ENCODE assay signal across 9 cellular contexts in genomic region chr18:24600076-24600654, GRCh38.
DNase-seq lines count a peak whose midpoint lies in the region; ATAC-seq and TF ChIP-seq lines count a peak whose summit lies in the region.
"Had no signal": no experiment of that assay in that cellular context is flagged by ENCODE, and none has a peak within 500 bp of the region (broad histone marks: within the 10 kb centered on the region; RNA-seq: fewer than 3 reads in every experiment).

No MANE protein-coding gene starts in this region.

- WGBS in gastroesophageal sphincter (ENCODE audit: low coverage in 1 of 2), 2 donors, result 17 to 22% methylated on average over 6 of the region's 6 CpGs

- no peaks in the 10 kb centered on the region for H3K27me3 ChIP-seq in SU-DHL-6 (ENCODE audit: low read length)
- no peaks in the 10 kb centered on the region for H3K27me3 ChIP-seq in gastroesophageal sphincter

- no peaks in the 10 kb centered on the region for H3K9me3 Mint-ChIP-seq in activated CD4-positive, alpha-beta T cell treated with anti-CD3 and anti-CD28 coated beads, Interleukin-2, amount 10 ng/mL, durations not matched to agents 24 days and 14 days

- H2AFZ ChIP-seq in SU-DHL-6 (ENCODE audit: low read depth, low read length, severe bottlenecking), result no peak overlapping the region

- H3K4me1 ChIP-seq in gastroesophageal sphincter, result no peaks in the 10 kb centered on the region

- H3K4me1 Mint-ChIP-seq in activated CD4-positive, alpha-beta T cell treated with anti-CD3 and anti-CD28 coated beads, Interleukin-2, amount 10 ng/mL, durations not matched to agents 24 days and 14 days, result no peaks in the 10 kb centered on the region

- no peak overlapping the region for H3K4me2 ChIP-seq in SU-DHL-6 (ENCODE audit: low read depth, low read length, poor library complexity, severe bottlenecking)

- no peak overlapping the region for H3K4me3 ChIP-seq in SU-DHL-6 (ENCODE audit: insufficient read depth, low read length, poor library complexity, severe bottlenecking)
- H3K4me3 ChIP-seq in gastroesophageal sphincter, result no peak overlapping the region
- H3K4me3 ChIP-seq in skeletal muscle cell (ENCODE audit: low read depth, low read length), result no peak overlapping the region

- H3K36me3 ChIP-seq in SU-DHL-6 (ENCODE audit: low read length) (no peaks in the 10 kb centered on the region), gastroesophageal sphincter (no peaks in the 10 kb centered on the region)

- H3K27me3 Mint-ChIP-seq in activated CD4-positive, alpha-beta T cell treated with anti-CD3 and anti-CD28 coated beads, Interleukin-2, amount 10 ng/mL, durations not matched to agents 24 days and 14 days, result peaks cover 7% of the 10 kb centered on the region

- no peak overlapping the region for H3K27ac Mint-ChIP-seq in activated CD4-positive, alpha-beta T cell treated with anti-CD3 and anti-CD28 coated beads, Interleukin-2, amount 10 ng/mL, durations not matched to agents 24 days and 14 days
- H3K27ac Mint-ChIP-seq: activated naive CD8-positive, alpha-beta T cell had no signal

- H3K9ac ChIP-seq in SU-DHL-6 (ENCODE audit: low read length), result no peak overlapping the region

- DNase-seq in activated CD4-positive, alpha-beta T cell treated with anti-CD3 and anti-CD28 coated beads, Interleukin-2, amount 10 ng/mL, durations not matched to agents 24 days and 14 days, result peak; percentile 58
- no peak for DNase-seq in activated CD4-positive, alpha-beta T cell treated with anti-CD3 and anti-CD28 coated beads, Interleukin-2, amount 50 U/mL, for 4 hours
- DNase-seq in NCI-H1092 (lab: John Stamatoyannopoulos, UW), result peak; percentile 78
- peak; percentile 16 for DNase-seq in skeletal muscle cell (ENCODE audit: low read depth)

- H3K36me3 Mint-ChIP-seq in activated CD4-positive, alpha-beta T cell treated with anti-CD3 and anti-CD28 coated beads, Interleukin-2, amount 10 ng/mL, durations not matched to agents 24 days and 14 days (ENCODE audit: low read depth), result no peaks in the 10 kb centered on the region
- H3K36me3 Mint-ChIP-seq: activated naive CD8-positive, alpha-beta T cell had no signal

- H3K27ac ChIP-seq in SU-DHL-6 (ENCODE audit: low read depth, low read length), result no peak overlapping the region
- H3K27ac ChIP-seq in gastroesophageal sphincter, result no peak overlapping the region

- no peak for ATAC-seq in gastroesophageal sphincter
- no peak for ATAC-seq in GM21737 (IDR thresholded peaks at IDR 0.05; ENCODE audit: unreplicated experiment)
- ATAC-seq in GM21381 (IDR thresholded peaks at IDR 0.05; ENCODE audit: unreplicated experiment), result no peak

- no peaks in the 10 kb centered on the region for H3F3A ChIP-seq in SU-DHL-6 (ENCODE audit: insufficient read depth)

- H4K20me1 ChIP-seq in SU-DHL-6 (ENCODE audit: low read depth, low read length), result no peaks in the 10 kb centered on the region

- H3K4me3 Mint-ChIP-seq in activated CD4-positive, alpha-beta T cell treated with anti-CD3 and anti-CD28 coated beads, Interleukin-2, amount 10 ng/mL, durations not matched to agents 24 days and 14 days, result no peak overlapping the region
- H3K4me3 Mint-ChIP-seq: activated naive CD8-positive, alpha-beta T cell had no signal

- TF ChIP-seq CTCF in SU-DHL-6 (IDR thresholded peaks at IDR 0.05; ENCODE audit: insufficient read depth, low read length, poor library complexity, severe bottlenecking) (peak; percentile 77), gastroesophageal sphincter (IDR thresholded peaks at IDR 0.05) (peak in 3 of 4 experiments; percentile 10 to 54 (median 48))

- H3K9me2 ChIP-seq in SU-DHL-6 (replicated peaks; ENCODE audit: insufficient read depth, low read length), result no peaks in the 10 kb centered on the region

- no peaks in the 10 kb centered on the region for H3K9me3 ChIP-seq in SU-DHL-6 (ENCODE audit: insufficient read depth, low read length)
- no peaks in the 10 kb centered on the region for H3K9me3 ChIP-seq in gastroesophageal sphincter

- no peak for TF ChIP-seq EP300 in gastroesophageal sphincter (IDR thresholded peaks at IDR 0.05)

- intact Hi-C loops in activated CD4-positive, alpha-beta T cell treated with anti-CD3 and anti-CD28 coated beads, Interleukin-2, amount 10 ng/mL, durations not matched to agents 24 days and 14 days (cut with micrococcal nuclease), result loop anchor here (1.0 kb wide), 1 partner anchor 126 kb away; no protein-coding TSS in a partner anchor

- no peak for TF ChIP-seq POLR2A in gastroesophageal sphincter (IDR thresholded peaks at IDR 0.05)

- no peaks in the 10 kb centered on the region for H3K79me2 ChIP-seq in SU-DHL-6 (ENCODE audit: insufficient read depth, low read length)

Comparison
In these comparisons a context has a peak if more than half of its experiments do, and no peak if none do; other contexts are left out.
1. DNase-seq: peak in activated CD4-positive, alpha-beta T cell treated with anti-CD3 and anti-CD28 coated beads, Interleukin-2, amount 10 ng/mL, durations not matched to agents 24 days and 14 days (single experiment), NCI-H1092 (single experiment) and skeletal muscle cell (single experiment); none in activated CD4-positive, alpha-beta T cell treated with anti-CD3 and anti-CD28 coated beads, Interleukin-2, amount 50 U/mL, for 4 hours (0 of 2).